Comparison of ENCODE assay signal across 12 cellular contexts in the genomic region with DNA sequence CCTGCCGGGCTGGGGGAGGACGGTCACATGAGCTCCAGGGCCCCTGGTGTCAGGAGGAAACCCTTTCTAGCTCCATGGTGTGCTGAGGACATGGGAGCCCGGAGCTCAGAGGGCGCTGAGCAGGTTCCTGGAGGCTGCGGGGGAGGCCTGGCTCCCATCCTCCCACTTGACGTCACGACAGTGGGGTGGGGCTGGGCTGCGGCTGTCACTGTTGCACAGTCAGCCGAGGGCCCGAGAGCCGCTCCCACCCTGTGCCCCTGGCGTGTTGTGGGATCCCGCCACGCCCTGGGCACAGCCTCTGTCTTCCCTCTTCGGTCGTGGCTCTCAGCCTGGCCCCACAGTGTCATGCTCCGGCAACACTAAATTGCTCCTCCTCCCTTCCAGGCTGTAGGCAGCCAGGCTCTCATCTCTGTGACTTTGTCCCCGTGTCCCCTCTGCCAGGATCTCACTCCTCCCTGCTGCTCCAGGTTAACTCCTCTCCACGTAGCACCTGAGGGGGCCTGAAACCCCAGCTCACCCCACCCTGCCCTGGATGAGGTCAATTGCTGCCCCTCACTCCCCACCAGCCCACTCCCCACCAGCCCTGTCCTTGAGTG. TPM values are rescaled to one million over a fixed set of nuclear protein-coding genes. Genes with fewer than 3 reads are reported as not detected.
A peak's percentile ranks its signal among the peaks of the same experiment; 100 is the strongest.
DNase-seq lines count a peak whose midpoint lies in the region; ATAC-seq and TF ChIP-seq lines count a peak whose summit lies in the region.
"Had no signal": no experiment of that assay in that cellular context is flagged by ENCODE, and none has a peak within 500 bp of the region (broad histone marks: within the 10 kb centered on the region; RNA-seq: fewer than 3 reads in every experiment).

No MANE protein-coding gene starts in this region.

- peaks cover 0 to 7% (median 2%) of the 10 kb centered on the region in 3 donors for H3K4me1 Mint-ChIP-seq in CD8-positive, alpha-beta memory T cell
- H3K4me1 Mint-ChIP-seq: mesothelial cell of epicardium had no signal

- H3K9me3 ChIP-seq in BE2C (no peaks in the 10 kb centered on the region), lower lobe of right lung (no peaks in the 10 kb centered on the region), ascending aorta (no peaks in the 10 kb centered on the region)
- H3K9me3 ChIP-seq in CD8-positive, alpha-beta memory T cell (ENCODE audit: low read length) = no peaks in the 10 kb centered on the region
- H3K9me3 ChIP-seq: thoracic aorta had no signal

- no peak overlapping the region for H3K27ac ChIP-seq in lower lobe of right lung
- H3K27ac ChIP-seq in CD8-positive, alpha-beta memory T cell (ENCODE audit: low read depth, low read length) = no peak overlapping the region
- no peak overlapping the region for H3K27ac ChIP-seq in ascending aorta
- H3K27ac ChIP-seq: thoracic aorta had no signal

- peaks cover 0 to 8% of the 10 kb centered on the region in 2 donors for H3K27me3 Mint-ChIP-seq in CD8-positive, alpha-beta memory T cell

- H3K4me3 Mint-ChIP-seq in CD8-positive, alpha-beta memory T cell = no peak overlapping the region
- H3K4me3 Mint-ChIP-seq: mesothelial cell of epicardium had no signal

- peak; percentile 56 for DNase-seq in BE2C
- peak; percentile 59 for DNase-seq in HPDE6-E6E7 (ENCODE audit: extremely low spot score)
- peak; percentile 21 to 39 for DNase-seq in cardiac fibroblast (ENCODE audit: low read depth in 2 of 2)
- peak; percentile 78 for DNase-seq in lower lobe of right lung
- no peak for DNase-seq in mesenteric fat pad (ENCODE audit: low spot score)
- no peak for DNase-seq in CD8-positive, alpha-beta memory T cell
- no peak for DNase-seq in germinal center (ENCODE audit: low spot score)
- no peak for DNase-seq in ascending aorta (ENCODE audit: low spot score in 2 of 2)

- intact Hi-C loops in lower lobe of right lung (cut with DNase I) = no loop called here
- intact Hi-C loops in ascending aorta (cut with DNase I) = no loop called here

- H3K4me3 ChIP-seq in BE2C (ENCODE audit: low read depth, low read length) (no peak overlapping the region), cardiac fibroblast (replicated peaks in 1 of 2; ENCODE audit: low read depth in 2 of 2, low read length in 2 of 2) (no peak overlapping the region), lower lobe of right lung (no peak overlapping the region), ascending aorta (no peak overlapping the region)
- no peak overlapping the region for H3K4me3 ChIP-seq in CD8-positive, alpha-beta memory T cell (ENCODE audit: low read length)
- H3K4me3 ChIP-seq: thoracic aorta had no signal

- TF ChIP-seq CTCF in BE2C (IDR thresholded peaks at IDR 0.05; ENCODE audit: low read depth, low read length) = no peak
- no peak for TF ChIP-seq CTCF in cardiac fibroblast (IDR thresholded peaks at IDR 0.05; ENCODE audit: low read depth, low read length)
- TF ChIP-seq CTCF in lower lobe of right lung (IDR thresholded peaks at IDR 0.05) = no peak
- no peak for TF ChIP-seq CTCF in ascending aorta (IDR thresholded peaks at IDR 0.05)

- H3K9me3 Mint-ChIP-seq in CD8-positive, alpha-beta memory T cell = no peaks in the 10 kb centered on the region
- H3K9me3 Mint-ChIP-seq: activated T-helper 2 cell treated with anti-CD3 and anti-CD28 coated beads, Interferon-gamma antibody, Interleukin-2, Interleukin-4, amounts not matched to agents 10 μg/mL and 5 μg/mL and 100 μg/mL, durations not matched to agents 14 hours and 24 hours and 36 hours; mesothelial cell of epicardium had no signal

- H3K36me3 Mint-ChIP-seq in CD8-positive, alpha-beta memory T cell = no peaks in the 10 kb centered on the region
- H3K36me3 Mint-ChIP-seq: mesothelial cell of epicardium had no signal

- no peaks in the 10 kb centered on the region for H3K27me3 ChIP-seq in BE2C
- no peaks in the 10 kb centered on the region for H3K27me3 ChIP-seq in lower lobe of right lung (ENCODE audit: low read depth)
- H3K27me3 ChIP-seq in CD8-positive, alpha-beta memory T cell (ENCODE audit: insufficient read depth, low read length, poor library complexity, severe bottlenecking) = no peaks in the 10 kb centered on the region
- H3K27me3 ChIP-seq in ascending aorta = no peaks in the 10 kb centered on the region

- CTCF ChIA-PET in CD8-positive, alpha-beta memory T cell (lab: Charles Lee) = interaction anchor here (0.6 kb wide), 1 partner anchor 8 kb away, joined by 3 read pairs; no protein-coding TSS in a partner anchor

- ATAC-seq in lower lobe of right lung = peak; percentile 13 to 65

- no peak overlapping the region for H3K27ac Mint-ChIP-seq in CD8-positive, alpha-beta memory T cell
- H3K27ac Mint-ChIP-seq: activated T-helper 2 cell treated with anti-CD3 and anti-CD28 coated beads, Interferon-gamma antibody, Interleukin-2, Interleukin-4, amounts not matched to agents 10 μg/mL and 5 μg/mL and 100 μg/mL, durations not matched to agents 14 hours and 24 hours and 36 hours; mesothelial cell of epicardium had no signal

- H3K36me3 ChIP-seq in BE2C = 0 out of 2 replicates have a peak, but pooled peaks cover 2% of the 10 kb centered on the region
- no peaks in the 10 kb centered on the region for H3K36me3 ChIP-seq in lower lobe of right lung
- no peaks in the 10 kb centered on the region for H3K36me3 ChIP-seq in CD8-positive, alpha-beta memory T cell (ENCODE audit: insufficient read depth, low read length)
- no peaks in the 10 kb centered on the region for H3K36me3 ChIP-seq in ascending aorta
- H3K36me3 ChIP-seq: thoracic aorta had no signal

- POLR2A ChIA-PET in CD8-positive, alpha-beta memory T cell (lab: Charles Lee) = no interaction called here

- H3K4me1 ChIP-seq in BE2C (peaks cover 33% of the 10 kb centered on the region), lower lobe of right lung (peaks cover 4% of the 10 kb centered on the region), ascending aorta (no peaks in the 10 kb centered on the region)
- H3K4me1 ChIP-seq in CD8-positive, alpha-beta memory T cell (ENCODE audit: insufficient read depth, low read length) = no peaks in the 10 kb centered on the region

RNA-seq across cellular contexts. Expression of a gene that starts 33.0 kb away (rescaled TPM):
- 178 TPM for polyA plus RNA-seq in BE2C (2012; ENCODE audit: insufficient read depth, insufficient read length, low read depth)
- total RNA-seq in lower lobe of right lung (1.3 TPM), mesenteric fat pad (2.2 TPM), ascending aorta (5.9 TPM)
- 1 to 10 TPM; 2.4 TPM for total RNA-seq in CD8-positive, alpha-beta memory T cell
- 0.26 TPM for polyA plus RNA-seq in CD8-positive, alpha-beta memory T cell
- polyA plus RNA-seq: endothelial cell of umbilical vein had no signal

Comparison
In these comparisons a context has a peak if more than half of its experiments do, and no peak if none do; other contexts are left out.
1. DNase-seq: peak in BE2C (single experiment), HPDE6-E6E7 (single experiment), cardiac fibroblast (2 of 2) and lower lobe of right lung (single experiment); none in mesenteric fat pad (single experiment), CD8-positive, alpha-beta memory T cell (0 of 5), germinal center (single experiment) and ascending aorta (0 of 2).